Comparison of ENCODE assay signal across 24 cellular contexts in the genomic region with DNA sequence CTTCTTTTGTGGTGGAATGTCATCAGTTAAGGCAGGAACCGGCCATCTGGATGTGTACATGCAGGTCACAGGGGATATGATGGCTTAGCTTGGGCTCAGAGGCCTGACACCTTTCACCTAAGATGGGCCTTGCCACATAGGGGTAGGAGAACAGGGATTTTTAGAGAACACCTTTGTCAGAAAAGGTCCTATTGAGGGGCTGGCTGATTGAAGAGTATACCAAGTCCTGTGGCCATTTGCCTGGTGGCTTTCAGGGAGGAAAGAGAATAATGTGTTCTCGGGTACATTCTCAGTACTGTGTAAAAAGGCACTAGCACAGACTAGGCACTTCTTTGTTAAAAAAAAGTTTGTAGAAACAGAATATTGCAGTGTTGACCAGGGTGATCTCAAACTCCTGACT. TPM values are rescaled to one million over a fixed set of nuclear protein-coding genes. Genes with fewer than 3 reads are reported as not detected.
DNase-seq lines count a peak whose midpoint lies in the region; ATAC-seq, FAIRE-seq and TF ChIP-seq lines count a peak whose summit lies in the region.
"Had no signal": no experiment of that assay in that cellular context is flagged by ENCODE, and none has a peak within 500 bp of the region (broad histone marks: within the 10 kb centered on the region; RNA-seq: fewer than 3 reads in every experiment).

No MANE protein-coding gene starts in this region.

- no peak overlapping the region for H3K27ac ChIP-seq in BLaER1
- peak overlapping the region; percentile 3; the same call in 1 of the 2 replicates for H3K27ac ChIP-seq in HUES6 (ENCODE audit: low read depth, low read length)
- H3K27ac ChIP-seq in H1 (ENCODE audit: low read depth, low read length) = no peak overlapping the region
- H3K27ac ChIP-seq in trophoblast cell (ENCODE audit: low read depth, low read length) = no peak overlapping the region
- H3K27ac ChIP-seq in colonic mucosa = no peak overlapping the region
- H3K27ac ChIP-seq: 22Rv1, C4-2B had no signal

- no peak for TF ChIP-seq RAD21 in H1 (IDR thresholded peaks at IDR 0.05 in 1 of 2, conservative IDR thresholded peaks at IDR 0.05 in 1 of 2; ENCODE audit: low read depth in 2 of 2, low read length in 2 of 2)

- no peaks in the 10 kb centered on the region for H3K23me2 ChIP-seq in H1 (ENCODE audit: low read depth, low read length)

- H3K4ac ChIP-seq in H1 (replicated peaks; ENCODE audit: insufficient read length, low read depth, low read length) (no peak overlapping the region), trophoblast cell (ENCODE audit: low read depth, low read length) (no peak overlapping the region)

- WGBS in H1 (ENCODE audit: extremely low coverage in 1 of 2, insufficient coverage in 1 of 2, insufficient read length in 1 of 2, insufficient replicate concordance in 2 of 2, low coverage in 1 of 2, low lambda C conversion rate in 2 of 2, missing lambda C conversion rate in 1 of 2), 2 experiments = 79% methylated on average over 1 of the region's 2 CpGs; no CpG with 5 or more reads in 1 of the 2 experiments
- WGBS in trophoblast cell (ENCODE audit: extremely low coverage, insufficient coverage, insufficient read length) = no CpG with 5 or more reads among the region's 2 CpGs

- no peak overlapping the region for H3K9ac ChIP-seq in BLaER1
- H3K9ac ChIP-seq in HUES6 (ENCODE audit: low read length) = no peak overlapping the region
- no peak overlapping the region for H3K9ac ChIP-seq in H1 (replicated peaks in 1 of 4; ENCODE audit: extremely low read depth in 1 of 4, low read depth in 3 of 4, low read length in 3 of 4)
- H3K9ac ChIP-seq in trophoblast cell (ENCODE audit: low read length) = no peak overlapping the region
- H3K9ac ChIP-seq in colonic mucosa (ENCODE audit: low read depth in 2 of 2, low read length in 2 of 2) = no peak overlapping the region

- H3K4me3 ChIP-seq in BLaER1 = no peak overlapping the region
- no peak overlapping the region for H3K4me3 ChIP-seq in HUES6 (ENCODE audit: low read depth, low read length)
- no peak overlapping the region for H3K4me3 ChIP-seq in H1 (ENCODE audit: extremely low read depth in 1 of 4, insufficient read depth in 2 of 4, low read depth in 3 of 4, low read length in 4 of 4)
- H3K4me3 ChIP-seq in trophoblast cell (ENCODE audit: low read depth, low read length) = no peak overlapping the region
- H3K4me3 ChIP-seq in colonic mucosa = no peak overlapping the region
- H3K4me3 ChIP-seq: GM12878, GM23338, HAP-1 had no signal

- peak overlapping the region; percentile 89; the same call in 1 of the 2 replicates for H3K4me2 ChIP-seq in BLaER1
- H3K4me2 ChIP-seq in H1 (ENCODE audit: insufficient read depth in 1 of 2, low read depth in 2 of 2, low read length in 2 of 2) = no peak overlapping the region
- no peak overlapping the region for H3K4me2 ChIP-seq in trophoblast cell (ENCODE audit: low read length)
- H3K4me2 ChIP-seq: GM23338 had no signal

- H4K5ac ChIP-seq in H1 (ENCODE audit: insufficient read length, low read depth, low read length) = no peak overlapping the region

- H2AFZ ChIP-seq in H1 (ENCODE audit: low read length) (no peak overlapping the region), trophoblast cell (ENCODE audit: insufficient read depth, low read length, poor library complexity) (no peak overlapping the region)

- peak overlapping the region; percentile 52; the same call in 1 of the 2 replicates for H2BK5ac ChIP-seq in H1 (ENCODE audit: low read depth, low read length)
- H2BK5ac ChIP-seq in trophoblast cell (ENCODE audit: low read depth, low read length, poor library complexity) = no peak overlapping the region

- no peak overlapping the region for H4K8ac ChIP-seq in H1 (ENCODE audit: extremely low read depth, insufficient read depth, low read length)
- no peak overlapping the region for H4K8ac ChIP-seq in trophoblast cell (ENCODE audit: low read depth, low read length)

- H3K79me1 ChIP-seq in H1 (ENCODE audit: low read depth, low read length) (no peaks in the 10 kb centered on the region), trophoblast cell (ENCODE audit: low read length) (no peaks in the 10 kb centered on the region)

- no peaks in the 10 kb centered on the region for H3K9me3 ChIP-seq in BLaER1
- H3K9me3 ChIP-seq in HUES6 (ENCODE audit: control insufficient read depth, insufficient read depth, low read depth, low read length) = peaks cover 13% of the 10 kb centered on the region; the same call in 1 of the 2 replicates
- no peaks in the 10 kb centered on the region for H3K9me3 ChIP-seq in H1 (ENCODE audit: insufficient read depth in 2 of 2, low read depth in 1 of 2, low read length in 1 of 2)
- no peaks in the 10 kb centered on the region for H3K9me3 ChIP-seq in trophoblast cell (ENCODE audit: insufficient read depth, low read depth, low read length)
- no peaks in the 10 kb centered on the region for H3K9me3 ChIP-seq in colonic mucosa
- H3K9me3 ChIP-seq: HAP-1 had no signal

- no peak overlapping the region for H2BK12ac ChIP-seq in H1 (ENCODE audit: low read depth, low read length)
- H2BK12ac ChIP-seq in trophoblast cell (ENCODE audit: low read length) = no peak overlapping the region

- ATAC-seq in HG03565 (IDR thresholded peaks at IDR 0.05; ENCODE audit: unreplicated experiment) = no peak
- ATAC-seq: CD8-positive, alpha-beta T cell; GM12878; GM23338 had no signal

- H3K4me1 ChIP-seq in BLaER1 = peaks cover 37% of the 10 kb centered on the region
- peaks cover 6% of the 10 kb centered on the region; the same call in 1 of the 2 replicates for H3K4me1 ChIP-seq in HUES6 (ENCODE audit: control insufficient read depth, insufficient read depth, low read length)
- H3K4me1 ChIP-seq in H1 (replicated peaks in 1 of 4; ENCODE audit: control insufficient read depth in 3 of 4, insufficient read depth in 4 of 4, low read length in 3 of 4) = no peaks in the 10 kb centered on the region
- peaks cover 0 to 7% of the 10 kb centered on the region in 2 experiments for H3K4me1 ChIP-seq in trophoblast cell (ENCODE audit: control insufficient read depth in 1 of 2, insufficient read depth in 2 of 2, low read length in 2 of 2)
- no peaks in the 10 kb centered on the region for H3K4me1 ChIP-seq in colonic mucosa
- H3K4me1 ChIP-seq: HAP-1 had no signal

- H4K20me1 ChIP-seq in BLaER1 (peaks cover 17% of the 10 kb centered on the region), H1 (replicated peaks in 1 of 2; ENCODE audit: control insufficient read depth in 1 of 2, insufficient read depth in 2 of 2, low read length in 2 of 2) (no peaks in the 10 kb centered on the region)

- POLR2A ChIA-PET in H1 (lab: Charles Lee; ENCODE audit: partially characterized antibody) = no interaction called here

- no peak overlapping the region for H2AK5ac ChIP-seq in H1 (ENCODE audit: low read depth, low read length)
- H2AK5ac ChIP-seq in trophoblast cell (ENCODE audit: low read length) = no peak overlapping the region

- no peak for TF ChIP-seq CTCF in H1 (IDR thresholded peaks at IDR 0.05; ENCODE audit: control extremely low read depth in 1 of 3, insufficient read depth in 1 of 3, low read depth in 1 of 3, low read length in 3 of 3)
- TF ChIP-seq CTCF in colonic mucosa (IDR thresholded peaks at IDR 0.05) = no peak

- no peak overlapping the region for H3K14ac ChIP-seq in H1 (ENCODE audit: insufficient read length)
- H3K14ac ChIP-seq in trophoblast cell (ENCODE audit: low read length) = no peak overlapping the region

- CTCF ChIA-PET in H1 (lab: Charles Lee; ENCODE audit: partially characterized antibody) = interaction anchor here (0.7 to 2.9 kb wide), 5 partner anchors 11 to 82 kb away, joined by 3 to 18 read pairs (median 3); no protein-coding TSS in a partner anchor

- intact Hi-C loops in colonic mucosa (cut with DNase I) = no loop called here

- no peak for TF ChIP-seq POLR2A in H1 (IDR thresholded peaks at IDR 0.05; ENCODE audit: control extremely low read depth in 1 of 2, low read depth in 2 of 2, low read length in 2 of 2)

- no peak overlapping the region for H2BK15ac ChIP-seq in H1 (ENCODE audit: low read length)

- H3K23ac ChIP-seq in H1 (ENCODE audit: insufficient read length) (no peak overlapping the region), trophoblast cell (ENCODE audit: low read length) (no peak overlapping the region)

- H3K18ac ChIP-seq in H1 (ENCODE audit: extremely low read depth, low read length) (peak overlapping the region; percentile 87; the same call in 1 of the 2 replicates), trophoblast cell (ENCODE audit: low read length) (no peak overlapping the region)

- TF ChIP-seq EP300 in H1 (IDR thresholded peaks at IDR 0.05; ENCODE audit: borderline replicate concordance in 1 of 2, low read depth in 2 of 2, low read length in 2 of 2) = no peak

- no peak overlapping the region for H3K56ac ChIP-seq in H1 (replicated peaks; ENCODE audit: insufficient read length, low read depth, low read length)

- H2BK20ac ChIP-seq in H1 (ENCODE audit: low read length) = no peak overlapping the region

- H3K36me3 ChIP-seq in BLaER1 (no peaks in the 10 kb centered on the region), HUES6 (ENCODE audit: control insufficient read depth, insufficient read depth, low read length) (peaks cover 6% of the 10 kb centered on the region; the same call in 1 of the 2 replicates), H1 (ENCODE audit: control insufficient read depth in 2 of 4, insufficient read depth in 4 of 4, low read length in 3 of 4) (no peaks in the 10 kb centered on the region), trophoblast cell (ENCODE audit: control insufficient read depth in 1 of 2, insufficient read depth in 2 of 2, low read length in 2 of 2) (peaks cover 3% of the 10 kb centered on the region in 2 experiments), colonic mucosa (no peaks in the 10 kb centered on the region)
- H3K36me3 ChIP-seq: HAP-1 had no signal

- H4K91ac ChIP-seq in H1 (replicated peaks; ENCODE audit: insufficient read length, low read length) (no peak overlapping the region), trophoblast cell (ENCODE audit: low read depth, low read length) (peak overlapping the region; percentile 9)

- no peak overlapping the region for H4K12ac ChIP-seq in trophoblast cell (ENCODE audit: low read depth, low read length)

- H3K79me2 ChIP-seq in H1 (ENCODE audit: control insufficient read depth in 1 of 2, insufficient read depth in 2 of 2, low read length in 2 of 2) = no peaks in the 10 kb centered on the region
- H3K79me2 ChIP-seq in trophoblast cell (ENCODE audit: control insufficient read depth, insufficient read depth, low read length, poor library complexity) = no peaks in the 10 kb centered on the region

- H2BK120ac ChIP-seq in H1 (replicated peaks; ENCODE audit: low read depth, low read length) = no peak overlapping the region
- no peak overlapping the region for H2BK120ac ChIP-seq in trophoblast cell (ENCODE audit: insufficient read depth, low read length, poor library complexity)

- FAIRE-seq in H1 (lab: Jason Lieb, UNC) = no peak
- FAIRE-seq: A204.1, D721Med, GM12878, H54 had no signal

- H3K27me3 ChIP-seq in BLaER1 (no peaks in the 10 kb centered on the region), HUES6 (ENCODE audit: control insufficient read depth, insufficient read depth, low read length) (no peaks in the 10 kb centered on the region), H1 (replicated peaks in 1 of 4; ENCODE audit: control insufficient read depth in 3 of 4, extremely low read depth in 1 of 4, insufficient read depth in 3 of 4, low read length in 3 of 4) (no peaks in the 10 kb centered on the region), trophoblast cell (ENCODE audit: insufficient read depth, low read length) (no peaks in the 10 kb centered on the region), colonic mucosa (no peaks in the 10 kb centered on the region)

- no peak for DNase-seq in H1 (ENCODE audit: low read depth in 1 of 2, low spot score in 2 of 2)
- DNase-seq in trophoblast cell = peak in 1 of 2 donors; percentile 25
- no peak for DNase-seq in colonic mucosa
- DNase-seq in SIG-M5 treated with dmso at 0.1 percent for 504 hours (lab: John Stamatoyannopoulos, UW; ENCODE audit: unreplicated experiment) = no peak
- no peak for DNase-seq in C1 segment of cervical spinal cord (lab: John Stamatoyannopoulos, UW)
- DNase-seq: CD4-positive, CD25-positive, alpha-beta regulatory T cell; CD8-positive, alpha-beta T cell; DMS 273 treated with DMSO at 0.1 percent for 48 hours; DMS79; EL; GDM1; HFFc6 had no signal

RNA-seq across cellular contexts. Expression of a gene that starts 26.4 kb away (rescaled TPM):
- total RNA-seq in H1 (2021; fragmentation: NEBNext Ultra II Directional; extraction: Animal tissue kit (Norgen Biotek cat#: 25700)) = 0.99 and 1.2 TPM in 2 replicates
- 1.2 and 1.7 TPM in 2 replicates for polyA plus RNA-seq in H1 (2011; rRNA removed)
- 1.1 TPM for polyA plus RNA-seq in H1 (2011; cell fraction: cytosol; rRNA removed)
- 0.90 TPM for polyA plus RNA-seq in H1 (2011; cell fraction: nucleus; rRNA removed)
- polyA plus RNA-seq in H1 (2012, experiment 1 of 2) = 1.1 to 1.8 TPM (median 1.3 TPM) in 4 replicates
- 0.94 TPM for polyA plus RNA-seq in H1 (2012, experiment 2 of 2)
- polyA plus RNA-seq in H1 (2013, experiment 1 of 2) = 2.0 TPM
- polyA plus RNA-seq in H1 (2013, experiment 2 of 2) = 1.9 TPM
- 0.24 and 0.57 TPM in 2 replicates for polyA minus RNA-seq in H1 (2011; rRNA and poly(A)+ RNA removed)
- not detected for polyA minus RNA-seq in H1 (2011; cell fraction: cytosol; rRNA and poly(A)+ RNA removed)
- polyA minus RNA-seq in H1 (2011; cell fraction: nucleus; rRNA and poly(A)+ RNA removed) = not detected
- 17.5 and 17.8 TPM in 2 replicates for polyA plus RNA-seq in trophoblast cell (2013)
- 1 to 10 TPM; 3.4 to 4.7 TPM for total RNA-seq in colonic mucosa
- total RNA-seq: B cell had no signal
